ENCODE assay signal across 8 cellular contexts in genomic region chr14:34331728-34332623, GRCh38.
DNase-seq lines count a peak whose midpoint lies in the region; ATAC-seq, FAIRE-seq and TF ChIP-seq lines count a peak whose summit lies in the region.

No MANE protein-coding gene starts in this region.

- no peak for TF ChIP-seq EP300 in gastroesophageal sphincter (IDR thresholded peaks at IDR 0.05)

- no peaks in the 10 kb centered on the region for H3K9me2 ChIP-seq in OCI-LY7 (ENCODE audit: insufficient read depth, low read length)

- H3K79me2 ChIP-seq in DND-41 (ENCODE audit: insufficient read depth, low read length) (no peaks in the 10 kb centered on the region), OCI-LY7 (ENCODE audit: insufficient read depth, low read depth, low read length) (no peaks in the 10 kb centered on the region)

- no peaks in the 10 kb centered on the region for H4K20me1 ChIP-seq in DND-41 (ENCODE audit: insufficient read depth, low read length)
- H4K20me1 ChIP-seq in OCI-LY7 (ENCODE audit: insufficient read depth, low read length), result no peaks in the 10 kb centered on the region

- POLR2A ChIA-PET in OCI-LY7 (lab: Charles Lee), result interaction anchor here (0.6 kb wide), 2 partner anchors 63 to 176 kb away, joined by 3 to 4 read pairs; no protein-coding TSS in a partner anchor

- peak; percentile 87 for TF ChIP-seq CTCF in DND-41 (IDR thresholded peaks at IDR 0.05; ENCODE audit: borderline replicate concordance, extremely low read depth, low read length, poor library complexity, severe bottlenecking)
- TF ChIP-seq CTCF in OCI-LY7 (conservative IDR thresholded peaks at IDR 0.05; ENCODE audit: low read length), result peak; percentile 94
- peak; percentile 37 to 69 (median 49) for TF ChIP-seq CTCF in gastroesophageal sphincter (IDR thresholded peaks at IDR 0.05)
- TF ChIP-seq CTCF in progenitor cell of endocrine pancreas (IDR thresholded peaks at IDR 0.05; ENCODE audit: unreplicated experiment), result peak; percentile 85

- no peak overlapping the region for H3K27ac ChIP-seq in DND-41 (ENCODE audit: low read length)
- H3K27ac ChIP-seq in OCI-LY7 (ENCODE audit: low read depth, low read length, poor library complexity, severe bottlenecking), result peak overlapping the region; percentile 22
- no peak overlapping the region for H3K27ac ChIP-seq in gastroesophageal sphincter

- intact Hi-C loops in OCI-LY7 (cut with micrococcal nuclease; ENCODE audit: unreplicated experiment), result loop anchor here (1.0 kb wide), 1 partner anchor 166 kb away; no protein-coding TSS in a partner anchor

- H3K27me3 Mint-ChIP-seq in progenitor cell of endocrine pancreas, result no peaks in the 10 kb centered on the region

- H3K9me3 ChIP-seq in DND-41 (ENCODE audit: insufficient read depth, low read length, severe bottlenecking), result no peaks in the 10 kb centered on the region
- H3K9me3 ChIP-seq in OCI-LY7 (ENCODE audit: low read length), result no peaks in the 10 kb centered on the region
- no peaks in the 10 kb centered on the region for H3K9me3 ChIP-seq in gastroesophageal sphincter

- no TSS peak for BruUV-seq in OCI-LY7 (replicated peaks; lab: Mats Ljungman, UMichigan)

- peak; percentile 13 for FAIRE-seq in HTR-8/SVneo (lab: Jason Lieb, UNC)

- CTCF ChIA-PET in OCI-LY7 (lab: Charles Lee; ENCODE audit: unreplicated experiment), result interaction anchor here (0.7 kb wide), 1 partner anchor 34 kb away, joined by 3 read pairs; no protein-coding TSS in a partner anchor

- H3K36me3 ChIP-seq in DND-41 (ENCODE audit: insufficient read depth, low read length), result no peaks in the 10 kb centered on the region
- no peaks in the 10 kb centered on the region for H3K36me3 ChIP-seq in OCI-LY7 (ENCODE audit: insufficient read depth, low read length)
- no peaks in the 10 kb centered on the region for H3K36me3 ChIP-seq in gastroesophageal sphincter

- no peak overlapping the region for H3K4me2 ChIP-seq in DND-41 (ENCODE audit: insufficient read depth, low read length)
- H3K4me2 ChIP-seq in OCI-LY7 (ENCODE audit: low read length), result peak overlapping the region; percentile 25

- no peak overlapping the region for H3K27ac Mint-ChIP-seq in progenitor cell of endocrine pancreas

- peak; percentile 91 for ATAC-seq in DND-41 (ENCODE audit: insufficient read depth, low read depth)
- peak; percentile 84 for ATAC-seq in GM21515 (IDR thresholded peaks at IDR 0.05; ENCODE audit: unreplicated experiment)
- peak; percentile 60 for ATAC-seq in gastroesophageal sphincter

- WGBS in gastroesophageal sphincter (ENCODE audit: low coverage in 1 of 2), 2 donors, result 60 to 83% methylated on average over 5 to 8 of the region's 9 CpGs

- H3K4me3 ChIP-seq in DND-41 (ENCODE audit: low read depth in 1 of 2, low read length in 2 of 2) (no peak overlapping the region), OCI-LY7 (ENCODE audit: low read depth, low read length, poor library complexity, severe bottlenecking) (peak overlapping the region; percentile 6), gastroesophageal sphincter (no peak overlapping the region)

- H3K9me3 Mint-ChIP-seq in progenitor cell of endocrine pancreas (ENCODE audit: low read depth), result no peaks in the 10 kb centered on the region

- H3K36me3 Mint-ChIP-seq in progenitor cell of endocrine pancreas (ENCODE audit: insufficient read depth), result no peaks in the 10 kb centered on the region

- H3K4me3 Mint-ChIP-seq in progenitor cell of endocrine pancreas (ENCODE audit: low read depth), result no peak overlapping the region

- H2AFZ ChIP-seq in DND-41 (ENCODE audit: low read depth, low read length), result peak overlapping the region; percentile 50
- peak overlapping the region; percentile 97 for H2AFZ ChIP-seq in OCI-LY7 (ENCODE audit: low read length)

- no peak overlapping the region for H3K9ac ChIP-seq in DND-41 (ENCODE audit: low read depth, low read length)

- DNase-seq in DND-41, result peak; percentile 65
- DNase-seq in HTR-8/SVneo (ENCODE audit: insufficient read length, low spot score), result peak; percentile 43
- peak; percentile 74 for DNase-seq in OCI-LY7 (ENCODE audit: low spot score)
- DNase-seq in activated T-cell treated with anti-CD3 and anti-CD28 coated beads, Interleukin-2, amount 50 U/mL, for 48 hours, result peak; percentile 77 to 78
- peak; percentile 49 for DNase-seq in progenitor cell of endocrine pancreas (ENCODE audit: low spot score, unreplicated experiment)
- DNase-seq in 8988T, result no peak

- H3K27me3 ChIP-seq in DND-41 (ENCODE audit: insufficient read depth, low read length, poor library complexity) (no peaks in the 10 kb centered on the region), gastroesophageal sphincter (no peaks in the 10 kb centered on the region)

- TF ChIP-seq POLR2A in gastroesophageal sphincter (IDR thresholded peaks at IDR 0.05), result no peak

- peaks cover 2% of the 10 kb centered on the region for H3K4me1 Mint-ChIP-seq in progenitor cell of endocrine pancreas (ENCODE audit: low read depth)

- H3K4me1 ChIP-seq in DND-41 (ENCODE audit: insufficient read depth, low read length), result 0 out of 2 replicates have a peak, but pooled peaks cover 4% of the 10 kb centered on the region
- H3K4me1 ChIP-seq in OCI-LY7 (ENCODE audit: insufficient read depth, low read length, poor library complexity, severe bottlenecking), result peaks cover 24% of the 10 kb centered on the region
- peaks cover 0 to 30% (median 4%) of the 10 kb centered on the region in 3 donors for H3K4me1 ChIP-seq in gastroesophageal sphincter
